Comparison of ENCODE assay signal across 16 cellular contexts in genomic region chr6:127023001-127023778, GRCh38.
"Had no signal": no experiment of that assay in that cellular context is flagged by ENCODE, and none has a peak within 500 bp of the region (broad histone marks: within the 10 kb centered on the region; RNA-seq: fewer than 3 reads in every experiment).

No MANE protein-coding gene starts in this region.

- H3K27ac Mint-ChIP-seq: activated CD4-positive, alpha-beta T cell treated with anti-CD3 and anti-CD28 coated beads, Interleukin-2, amount 10 ng/mL, durations not matched to agents 7 days and 5 days; activated naive CD8-positive, alpha-beta T cell; activated T-cell treated with anti-CD3 and anti-CD28 coated beads, Interleukin-2, amount 50 U/mL, for 72 hours; naive thymus-derived CD4-positive, alpha-beta T cell; stimulated activated naive B cell treated with anti-CD40 and anti-IgM and Interleukin-4, amounts not matched to agents 10 μg/mL and 1 μg/mL and 100 μg/mL, for 72 hours; T-helper 2 cell treated with Interferon-gamma antibody and Interleukin-4, amounts not matched to agents 5 μg/mL and 100 μg/mL, for 36 hours had no signal

- H3K9me3 Mint-ChIP-seq: activated CD4-positive, alpha-beta T cell treated with anti-CD3 and anti-CD28 coated beads, Interleukin-2, amount 10 ng/mL, durations not matched to agents 7 days and 5 days; activated T-cell treated with anti-CD3 and anti-CD28 coated beads, Interleukin-2, amount 50 U/mL, for 72 hours; stimulated activated naive B cell treated with anti-CD40 and anti-IgM and Interleukin-4, amounts not matched to agents 10 μg/mL and 1 μg/mL and 100 μg/mL, for 72 hours; T-helper 2 cell treated with Interferon-gamma antibody and Interleukin-4, amounts not matched to agents 5 μg/mL and 100 μg/mL, for 36 hours had no signal

- H3K36me3 ChIP-seq: colonic mucosa, esophagus squamous epithelium, neutrophil, tibial artery had no signal

- H3K9me3 ChIP-seq: colonic mucosa, esophagus squamous epithelium, neutrophil, tibial artery had no signal

- ATAC-seq: activated T-cell treated with anti-CD3 and anti-CD28 coated beads, Interleukin-2, amount 50 U/mL, for 72 hours; foreskin keratinocyte; naive thymus-derived CD4-positive, alpha-beta T cell; stimulated activated naive B cell treated with anti-CD40 and anti-IgM and Interleukin-4, amounts not matched to agents 10 μg/mL and 1 μg/mL and 100 μg/mL, for 72 hours had no signal

- H3K4me1 ChIP-seq: colonic mucosa, esophagus squamous epithelium had no signal

- H3K4me3 Mint-ChIP-seq: activated CD4-positive, alpha-beta T cell treated with anti-CD3 and anti-CD28 coated beads, Interleukin-2, amount 10 ng/mL, durations not matched to agents 7 days and 5 days; activated naive CD8-positive, alpha-beta T cell; activated T-cell treated with anti-CD3 and anti-CD28 coated beads, Interleukin-2, amount 50 U/mL, for 72 hours; brain; naive thymus-derived CD4-positive, alpha-beta T cell; stimulated activated naive B cell treated with anti-CD40 and anti-IgM and Interleukin-4, amounts not matched to agents 10 μg/mL and 1 μg/mL and 100 μg/mL, for 72 hours; T-helper 2 cell treated with Interferon-gamma antibody and Interleukin-4, amounts not matched to agents 5 μg/mL and 100 μg/mL, for 36 hours had no signal

- H3K4me3 ChIP-seq: colonic mucosa, esophagus squamous epithelium, tibial artery had no signal

- H3K27me3 Mint-ChIP-seq: activated CD4-positive, alpha-beta T cell treated with anti-CD3 and anti-CD28 coated beads, Interleukin-2, amount 10 ng/mL, durations not matched to agents 7 days and 5 days; activated naive CD8-positive, alpha-beta T cell; brain; stimulated activated naive B cell treated with anti-CD40 and anti-IgM and Interleukin-4, amounts not matched to agents 10 μg/mL and 1 μg/mL and 100 μg/mL, for 72 hours had no signal

- H3K27me3 ChIP-seq: colonic mucosa, esophagus squamous epithelium, neutrophil, tibial artery had no signal

- DNase-seq: activated CD4-positive, alpha-beta T cell treated with anti-CD3 and anti-CD28 coated beads, Interleukin-2, amount 10 ng/mL, durations not matched to agents 7 days and 5 days; activated CD8-positive, alpha-beta memory T cell treated with anti-CD3 and anti-CD28 coated beads, Interleukin-2, amount 50 U/mL, for 48 hours; activated gamma-delta T cell treated with Interleukin-2 at 50 U/mL for 16 hours; activated T-cell treated with anti-CD3 and anti-CD28 coated beads, Interleukin-2, amount 50 U/mL, for 72 hours; amniotic stem cell; central memory CD4-positive, alpha-beta T cell; esophagus squamous epithelium; foreskin keratinocyte; naive thymus-derived CD4-positive, alpha-beta T cell; stimulated activated naive B cell treated with anti-CD40 and anti-IgM and Interleukin-4, amounts not matched to agents 10 μg/mL and 1 μg/mL and 100 μg/mL, for 72 hours; tibial artery had no signal

- H3K36me3 Mint-ChIP-seq: activated naive CD8-positive, alpha-beta T cell; brain; naive thymus-derived CD4-positive, alpha-beta T cell; stimulated activated naive B cell treated with anti-CD40 and anti-IgM and Interleukin-4, amounts not matched to agents 10 μg/mL and 1 μg/mL and 100 μg/mL, for 72 hours had no signal

- H3K4me1 Mint-ChIP-seq: activated CD4-positive, alpha-beta T cell treated with anti-CD3 and anti-CD28 coated beads, Interleukin-2, amount 10 ng/mL, durations not matched to agents 7 days and 5 days; naive thymus-derived CD4-positive, alpha-beta T cell; stimulated activated naive B cell treated with anti-CD40 and anti-IgM and Interleukin-4, amounts not matched to agents 10 μg/mL and 1 μg/mL and 100 μg/mL, for 72 hours had no signal
